ENCODE assay signal across 15 cellular contexts in genomic region chr3:128484404-128485282, GRCh38. TPM values are rescaled to one million over a fixed set of nuclear protein-coding genes. Genes with fewer than 3 reads are reported as not detected.
DNase-seq lines count a peak whose midpoint lies in the region; ATAC-seq and TF ChIP-seq lines count a peak whose summit lies in the region.
"Had no signal": no experiment of that assay in that cellular context is flagged by ENCODE, and none has a peak within 500 bp of the region (broad histone marks: within the 10 kb centered on the region; RNA-seq: fewer than 3 reads in every experiment).

No MANE protein-coding gene starts in this region.

- TF ChIP-seq EP300 in tibial nerve (IDR thresholded peaks at IDR 0.05): no peak

- no peak overlapping the region for H2AK5ac ChIP-seq in H9 (ENCODE audit: insufficient read length, low read length)

- H4K20me1 ChIP-seq in H9 (ENCODE audit: control insufficient read depth, insufficient read depth, insufficient read length): peaks cover 7% of the 10 kb centered on the region

- no peak overlapping the region for H4K8ac ChIP-seq in H9 (replicated peaks; ENCODE audit: insufficient read length, low read depth, low read length)

- H3K56ac ChIP-seq in H9 (ENCODE audit: insufficient read length, low read depth, low read length): no peak overlapping the region

- H2BK5ac ChIP-seq in H9 (ENCODE audit: insufficient read length, low read length): no peak overlapping the region

- POLR2A ChIA-PET in activated CD4-positive, alpha-beta memory T cell treated with anti-CD3 and anti-CD28 coated beads for 36 hours (lab: Charles Lee): no interaction called here

- H3K27me3 ChIP-seq in H9 (ENCODE audit: insufficient read depth, low read length) (peaks cover 88% of the 10 kb centered on the region), mononuclear cell (ENCODE audit: insufficient read depth, low read length) (peaks cover 79% of the 10 kb centered on the region), tibial nerve (peaks cover 7 to 100% of the 10 kb centered on the region in 2 donors)

- DNase-seq in H9: peak; percentile 53
- DNase-seq in dedifferentiated amniotic fluid mesenchymal stem cell (ENCODE audit: extremely low spot score): peak; percentile 37
- no peak for DNase-seq in NCI-H510A (lab: John Stamatoyannopoulos, UW)
- no peak for DNase-seq in activated CD4-positive, alpha-beta memory T cell treated with anti-CD3 and anti-CD28 coated beads for 36 hours
- DNase-seq in tibial nerve (ENCODE audit: low spot score in 2 of 2): no peak
- DNase-seq: caudate nucleus; NCI-H446 treated with DMSO at 0.1 percent for 48 hours; stimulated activated CD4-positive, alpha-beta T cell treated with anti-CD3 and anti-CD28 coated beads, Interleukin-4, amount 100 ng/mL, for 24 hours had no signal

- H4K91ac ChIP-seq in H9 (ENCODE audit: insufficient read length, low read depth, low read length): no peak overlapping the region

- TF ChIP-seq CTCF in 22Rv1 (IDR thresholded peaks at IDR 0.05): no peak
- no peak for TF ChIP-seq CTCF in H9 (conservative IDR thresholded peaks at IDR 0.05)
- no peak for TF ChIP-seq CTCF in tibial nerve (IDR thresholded peaks at IDR 0.05)

- no peaks in the 10 kb centered on the region for H3K79me2 ChIP-seq in H9 (ENCODE audit: insufficient read depth, low read length)

- peak overlapping the region; percentile 45 for H3K4me2 ChIP-seq in H9 (ENCODE audit: insufficient read depth, insufficient read length, low read length)

- H3K4ac ChIP-seq in H9 (ENCODE audit: low read depth, low read length): no peak overlapping the region

- H3K27ac ChIP-seq in 22Rv1 (peak overlapping the region; percentile 96), H9 (ENCODE audit: insufficient read length, low read depth, low read length) (no peak overlapping the region), tibial nerve (no peak overlapping the region)

- H3K27ac Mint-ChIP-seq in H9: no peak overlapping the region
- no peak overlapping the region for H3K27ac Mint-ChIP-seq in activated CD4-positive, alpha-beta memory T cell treated with anti-CD3 and anti-CD28 coated beads for 36 hours
- H3K27ac Mint-ChIP-seq: T-helper 1 cell treated with Interleukin-12 subunit alpha and Interleukin-12 subunit beta and Interleukin-4 antibody, amounts not matched to agents 30 μg/mL and 1 μg/mL, for 36 hours had no signal

- peak overlapping the region; percentile 48 to 76; a peak in 4 of 5 replicates for H3K4me3 Mint-ChIP-seq in H9
- H3K4me3 Mint-ChIP-seq in activated CD4-positive, alpha-beta memory T cell treated with anti-CD3 and anti-CD28 coated beads for 36 hours: no peak overlapping the region
- H3K4me3 Mint-ChIP-seq: T-helper 1 cell treated with Interleukin-12 subunit alpha and Interleukin-12 subunit beta and Interleukin-4 antibody, amounts not matched to agents 30 μg/mL and 1 μg/mL, for 36 hours had no signal

- peaks cover 2 to 3% of the 10 kb centered on the region in 2 experiments; a peak in 2 of 5 replicates for H3K9me3 Mint-ChIP-seq in H9
- H3K9me3 Mint-ChIP-seq in activated CD4-positive, alpha-beta memory T cell treated with anti-CD3 and anti-CD28 coated beads for 36 hours: no peaks in the 10 kb centered on the region
- H3K9me3 Mint-ChIP-seq: naive thymus-derived CD4-positive, alpha-beta T cell; T-helper 1 cell treated with Interleukin-12 subunit alpha and Interleukin-12 subunit beta and Interleukin-4 antibody, amounts not matched to agents 30 μg/mL and 1 μg/mL, for 36 hours had no signal

- H2BK12ac ChIP-seq in H9 (ENCODE audit: insufficient read length, low read depth, low read length): no peak overlapping the region

- no peak for TF ChIP-seq POLR2A in tibial nerve (IDR thresholded peaks at IDR 0.05)

- H2AFZ ChIP-seq in H9 (ENCODE audit: low read length): no peak overlapping the region

- peaks cover 45 to 79% of the 10 kb centered on the region in 2 experiments for H3K4me1 Mint-ChIP-seq in H9
- H3K4me1 Mint-ChIP-seq in activated CD4-positive, alpha-beta memory T cell treated with anti-CD3 and anti-CD28 coated beads for 36 hours (ENCODE audit: low read depth): peaks cover 30% of the 10 kb centered on the region

- H2BK120ac ChIP-seq in H9 (ENCODE audit: low read depth, low read length, poor library complexity, severe bottlenecking): no peak overlapping the region

- H3K36me3 Mint-ChIP-seq in H9 (ENCODE audit: insufficient read depth in 1 of 3, low read depth in 3 of 3): peaks cover 0 to 6% (median 0%) of the 10 kb centered on the region in 3 experiments; a peak in 3 of 7 replicates
- H3K36me3 Mint-ChIP-seq in activated CD4-positive, alpha-beta memory T cell treated with anti-CD3 and anti-CD28 coated beads for 36 hours: no peaks in the 10 kb centered on the region
- H3K36me3 Mint-ChIP-seq: naive thymus-derived CD4-positive, alpha-beta T cell had no signal

- no peaks in the 10 kb centered on the region for H3K9me3 ChIP-seq in H9 (ENCODE audit: control insufficient read depth, low read depth, low read length)
- no peaks in the 10 kb centered on the region for H3K9me3 ChIP-seq in mononuclear cell (ENCODE audit: low read depth, low read length)
- no peaks in the 10 kb centered on the region for H3K9me3 ChIP-seq in tibial nerve
- H3K9me3 ChIP-seq: thoracic aorta had no signal

- WGBS in H9 (ENCODE audit: extremely low coverage, insufficient read length, low lambda C conversion rate): no CpG with 5 or more reads among the region's 16 CpGs
- WGBS in tibial nerve, 2 donors: 18 to 32% methylated on average over 16 of the region's 16 CpGs

- H3K36me3 ChIP-seq in tibial nerve: no peaks in the 10 kb centered on the region
- H3K36me3 ChIP-seq: thoracic aorta had no signal

- no peak overlapping the region for H3K23ac ChIP-seq in H9 (ENCODE audit: insufficient read length, low read depth, low read length)

- H3K18ac ChIP-seq in H9 (ENCODE audit: insufficient read length, low read depth, low read length): no peak overlapping the region

- H3K23me2 ChIP-seq in H9 (ENCODE audit: insufficient read length, low read depth, low read length, poor library complexity, severe bottlenecking): peaks cover 22% of the 10 kb centered on the region

- no peak overlapping the region for H4K5ac ChIP-seq in H9 (ENCODE audit: insufficient read length, low read depth, low read length)

- CTCF ChIA-PET in activated CD4-positive, alpha-beta memory T cell treated with anti-CD3 and anti-CD28 coated beads for 36 hours (lab: Charles Lee): no interaction called here

- no peak for ATAC-seq in HG02763 (IDR thresholded peaks at IDR 0.05; ENCODE audit: unreplicated experiment)
- ATAC-seq: naive thymus-derived CD4-positive, alpha-beta T cell had no signal

- H2BK20ac ChIP-seq in H9 (ENCODE audit: low read depth, low read length, poor library complexity, severe bottlenecking): no peak overlapping the region

- intact Hi-C loops in activated CD4-positive, alpha-beta memory T cell treated with anti-CD3 and anti-CD28 coated beads for 36 hours (cut with micrococcal nuclease): no loop called here

- H3K9ac ChIP-seq in H9 (ENCODE audit: extremely low read depth, insufficient read length, low read length): no peak overlapping the region

- H3K79me1 ChIP-seq in H9 (ENCODE audit: insufficient read depth, low read depth, low read length, poor library complexity, severe bottlenecking): no peaks in the 10 kb centered on the region

- H3K14ac ChIP-seq in H9 (ENCODE audit: insufficient read depth, low read length): no peak overlapping the region

- no peak overlapping the region for H2BK15ac ChIP-seq in H9 (ENCODE audit: low read depth, low read length)

- H3K4me1 ChIP-seq in H9 (ENCODE audit: insufficient read depth, low read length) (peaks cover 2% of the 10 kb centered on the region; the same call in 1 of the 2 replicates), mononuclear cell (ENCODE audit: insufficient read depth, low read length) (peaks cover 46% of the 10 kb centered on the region), tibial nerve (peaks cover 0 to 65% (median 29%) of the 10 kb centered on the region in 4 donors)

- H3K4me3 ChIP-seq in mononuclear cell (ENCODE audit: low read length) (peak overlapping the region; percentile 3), tibial nerve (peak overlapping the region in 1 of 4 donors; percentile 54)

- H3T11ph ChIP-seq in H9 (ENCODE audit: low read length): no peak overlapping the region

- H3K27me3 Mint-ChIP-seq in H9 (ENCODE audit: low read depth): peaks cover 99% of the 10 kb centered on the region
- peaks cover 65% of the 10 kb centered on the region for H3K27me3 Mint-ChIP-seq in activated CD4-positive, alpha-beta memory T cell treated with anti-CD3 and anti-CD28 coated beads for 36 hours

RNA-seq across cellular contexts. Expression of gene GATA2, which starts 8.4 kb away (rescaled TPM):
- total RNA-seq in H9 (2021) (1.9 and 2.7 TPM in 2 replicates), mononuclear cell (2.9 TPM), tibial nerve (10 to 100 TPM in 3 of 4 donors, 1 to 10 TPM in 1; 8.1 to 24.7 (median 15.9) TPM)
- total RNA-seq in activated CD4-positive, alpha-beta memory T cell treated with anti-CD3 and anti-CD28 coated beads for 36 hours: not detected

RNA-seq across cellular contexts. Expression of gene DNAJB8, which starts 18.0 kb away (rescaled TPM):
- total RNA-seq in H9 (2021): not detected in 2 replicates
- not detected for total RNA-seq in mononuclear cell
- not detected for total RNA-seq in activated CD4-positive, alpha-beta memory T cell treated with anti-CD3 and anti-CD28 coated beads for 36 hours
- not detected for total RNA-seq in tibial nerve
- total RNA-seq: glomerular endothelial cell; naive thymus-derived CD4-positive, alpha-beta T cell; thoracic aorta had no signal

Comparison
In these comparisons a context has a peak if more than half of its experiments do, and no peak if none do; other contexts are left out.
1. DNase-seq: peak in H9 (single experiment) and dedifferentiated amniotic fluid mesenchymal stem cell (single experiment); none in NCI-H510A (single experiment), activated CD4-positive, alpha-beta memory T cell treated with anti-CD3 and anti-CD28 coated beads for 36 hours (single experiment) and tibial nerve (0 of 2).